18 cellular contexts compared by ENCODE assay signal in genomic region chr10:60424971-60425370, GRCh38. TPM values are rescaled to one million over a fixed set of nuclear protein-coding genes. Genes with fewer than 3 reads are reported as not detected.
DNase-seq lines count a peak whose midpoint lies in the region; ATAC-seq and TF ChIP-seq lines count a peak whose summit lies in the region.
"Had no signal": no experiment of that assay in that cellular context is flagged by ENCODE, and none has a peak within 500 bp of the region (broad histone marks: within the 10 kb centered on the region; RNA-seq: fewer than 3 reads in every experiment).

No MANE protein-coding gene starts in this region.

- H3K9me3 ChIP-seq in osteoblast (ENCODE audit: low read depth, low read length) (no peaks in the 10 kb centered on the region), upper lobe of right lung (no peaks in the 10 kb centered on the region)
- H3K9me3 ChIP-seq: BLaER1 treated with 17β-estradiol and CSF1 and Interleukin-3, amounts not matched to agents 10 nM and 100 nM; Peyer's patch had no signal

- no peak overlapping the region for H3K4me2 ChIP-seq in osteoblast (ENCODE audit: insufficient read depth, low read length)
- H3K4me2 ChIP-seq: BLaER1 treated with 17β-estradiol and CSF1 and Interleukin-3, amounts not matched to agents 10 nM and 100 nM had no signal

- H3K27ac ChIP-seq in brain microvascular endothelial cell (peak overlapping the region; percentile 85), osteoblast (ENCODE audit: low read depth, low read length) (peak overlapping the region; percentile 95), upper lobe of right lung (no peak overlapping the region)
- H3K27ac ChIP-seq: 22Rv1; BLaER1 treated with 17β-estradiol and CSF1 and Interleukin-3, amounts not matched to agents 10 nM and 100 nM; HL-60; Peyer's patch had no signal

- TF ChIP-seq CTCF in brain microvascular endothelial cell (IDR thresholded peaks at IDR 0.05; ENCODE audit: low read depth, low read length, missing control alignments) (no peak), osteoblast (IDR thresholded peaks at IDR 0.05; ENCODE audit: extremely low read depth, low read depth, low read length) (no peak), upper lobe of right lung (IDR thresholded peaks at IDR 0.05) (no peak)

- no peaks in the 10 kb centered on the region for H3K79me2 ChIP-seq in osteoblast (ENCODE audit: insufficient read depth, low read length)

- no peak overlapping the region for H2AFZ ChIP-seq in osteoblast (ENCODE audit: low read length)

- H3K27me3 ChIP-seq in brain microvascular endothelial cell (replicated peaks), result no peaks in the 10 kb centered on the region
- H3K27me3 ChIP-seq in osteoblast (ENCODE audit: insufficient read depth, low read length), result no peaks in the 10 kb centered on the region
- no peaks in the 10 kb centered on the region for H3K27me3 ChIP-seq in upper lobe of right lung
- H3K27me3 ChIP-seq: BLaER1 treated with 17β-estradiol and CSF1 and Interleukin-3, amounts not matched to agents 10 nM and 100 nM; Peyer's patch had no signal

- intact Hi-C loops in upper lobe of right lung (cut with DNase I), result no loop called here

- in situ Hi-C loops in brain microvascular endothelial cell (cut with HindIII; ENCODE audit: low pct_ligation_motif_present, low sequenced_read_pairs), result loop anchor here (25.0 kb wide), 2 partner anchors 213 to 313 kb away; no protein-coding TSS in a partner anchor

- no peaks in the 10 kb centered on the region for H3K36me3 ChIP-seq in brain microvascular endothelial cell (replicated peaks)
- H3K36me3 ChIP-seq in osteoblast (ENCODE audit: insufficient read depth, low read length), result no peaks in the 10 kb centered on the region
- no peaks in the 10 kb centered on the region for H3K36me3 ChIP-seq in upper lobe of right lung
- H3K36me3 ChIP-seq: BLaER1 treated with 17β-estradiol and CSF1 and Interleukin-3, amounts not matched to agents 10 nM and 100 nM; Peyer's patch had no signal

- H3K4me1 ChIP-seq in osteoblast (ENCODE audit: insufficient read depth, low read length) (peaks cover 64% of the 10 kb centered on the region), upper lobe of right lung (peaks cover 16% of the 10 kb centered on the region)
- H3K4me1 ChIP-seq: Peyer's patch had no signal

- peak; percentile 13 for DNase-seq in DMS153 (lab: John Stamatoyannopoulos, UW)
- no peak for DNase-seq in DMS153 treated with DMSO at 0.1 percent for 48 hours (lab: John Stamatoyannopoulos, UW; ENCODE audit: unreplicated experiment)
- peak; percentile 41 for DNase-seq in NCI-H748 (lab: John Stamatoyannopoulos, UW; ENCODE audit: unreplicated experiment)
- no peak for DNase-seq in brain microvascular endothelial cell
- no peak for DNase-seq in osteoblast (ENCODE audit: insufficient read length, low spot score, missing footprints)
- DNase-seq in NCI-H128 (lab: John Stamatoyannopoulos, UW; ENCODE audit: unreplicated experiment), result no peak
- no peak for DNase-seq in upper lobe of right lung
- DNase-seq in central memory CD4-positive, alpha-beta T cell, result no peak
- DNase-seq: COR-L47, KBM-7, NCI-H1092 treated with DMSO at 0.1 percent for 48 hours, NCI-H187 treated with DMSO at 0.1 percent for 48 hours, NCI-H524 treated with DMSO at 0.1 percent for 48 hours, Peyer's patch, SHP77 had no signal

- no peaks in the 10 kb centered on the region for H4K20me1 ChIP-seq in osteoblast (ENCODE audit: insufficient read depth, low read length)
- H4K20me1 ChIP-seq: BLaER1 treated with 17β-estradiol and CSF1 and Interleukin-3, amounts not matched to agents 10 nM and 100 nM had no signal

- H3K4me3 ChIP-seq in brain microvascular endothelial cell (ENCODE audit: low read depth, low read length) (no peak overlapping the region), osteoblast (ENCODE audit: insufficient read depth, low read length) (no peak overlapping the region), upper lobe of right lung (no peak overlapping the region)
- H3K4me3 ChIP-seq: BLaER1 treated with 17β-estradiol and CSF1 and Interleukin-3, amounts not matched to agents 10 nM and 100 nM; Peyer's patch had no signal

- no peak for ATAC-seq in upper lobe of right lung

RNA-seq across cellular contexts. Expression of gene ANK3, which starts 35.3 kb away (rescaled TPM):
- total RNA-seq in osteoblast, result 44.5 and 58.0 TPM in 2 replicates
- 91.1 TPM for total RNA-seq in upper lobe of right lung

Comparison
In these comparisons a context has a peak if more than half of its experiments do, and no peak if none do; other contexts are left out.
1. DNase-seq: peak in DMS153 (single experiment) and NCI-H748 (single experiment); none in DMS153 treated with DMSO at 0.1 percent for 48 hours (single experiment), brain microvascular endothelial cell (single experiment), osteoblast (single experiment), NCI-H128 (single experiment), upper lobe of right lung (single experiment) and central memory CD4-positive, alpha-beta T cell (single experiment).